ENCODE assay signal across 9 cellular contexts in genomic region chr15:75693501-75694240, GRCh38. TPM values are rescaled to one million over a fixed set of nuclear protein-coding genes. Genes with fewer than 3 reads are reported as not detected.
A peak's percentile ranks its signal among the peaks of the same experiment; 100 is the strongest.
DNase-seq lines count a peak whose midpoint lies in the region; ATAC-seq and TF ChIP-seq lines count a peak whose summit lies in the region.
"Had no signal": no experiment of that assay in that cellular context is flagged by ENCODE, and none has a peak within 500 bp of the region (broad histone marks: within the 10 kb centered on the region; RNA-seq: fewer than 3 reads in every experiment).

No MANE protein-coding gene starts in this region.

- H2AFZ ChIP-seq in trophoblast cell (ENCODE audit: insufficient read depth, low read length, poor library complexity): no peak overlapping the region

- no peak overlapping the region for H3K9ac ChIP-seq in trophoblast cell (ENCODE audit: low read length)

- no peaks in the 10 kb centered on the region for H3K36me3 ChIP-seq in trophoblast cell (ENCODE audit: control insufficient read depth in 1 of 2, insufficient read depth in 2 of 2, low read length in 2 of 2)

- peaks cover 26 to 33% of the 10 kb centered on the region in 2 experiments for H3K4me1 ChIP-seq in trophoblast cell (ENCODE audit: control insufficient read depth in 1 of 2, insufficient read depth in 2 of 2, low read length in 2 of 2)

- peak overlapping the region; percentile 53 for H4K91ac ChIP-seq in trophoblast cell (ENCODE audit: low read depth, low read length)

- TF ChIP-seq CTCF in GM10266 (IDR thresholded peaks at IDR 0.05; ENCODE audit: control insufficient read depth, insufficient read depth, low read depth, missing control alignments) (no peak), omental fat pad (IDR thresholded peaks at IDR 0.05) (no peak)

- H3K23ac ChIP-seq in trophoblast cell (ENCODE audit: low read length): no peak overlapping the region

- H3K9me3 ChIP-seq in trophoblast cell (ENCODE audit: insufficient read depth, low read depth, low read length): no peaks in the 10 kb centered on the region

- H3K27ac ChIP-seq in trophoblast cell (ENCODE audit: low read depth, low read length): no peak overlapping the region

- peak overlapping the region; percentile 24 for H3K14ac ChIP-seq in trophoblast cell (ENCODE audit: low read length)

- ATAC-seq in omental fat pad (ENCODE audit: low FRiP score) (no peak), HG02885 (IDR thresholded peaks at IDR 0.05; ENCODE audit: poor library complexity, unreplicated experiment) (no peak)

- H2BK5ac ChIP-seq in trophoblast cell (ENCODE audit: low read depth, low read length, poor library complexity): no peak overlapping the region

- H3K27me3 ChIP-seq in trophoblast cell (ENCODE audit: insufficient read depth, low read length): no peaks in the 10 kb centered on the region

- H4K12ac ChIP-seq in trophoblast cell (ENCODE audit: low read depth, low read length): no peak overlapping the region

- peak overlapping the region; percentile 27 for H2BK120ac ChIP-seq in trophoblast cell (ENCODE audit: insufficient read depth, low read length, poor library complexity)

- peak overlapping the region; percentile 55 for H3K18ac ChIP-seq in trophoblast cell (ENCODE audit: low read length)

- peaks cover 3% of the 10 kb centered on the region for H3K79me2 ChIP-seq in trophoblast cell (ENCODE audit: control insufficient read depth, insufficient read depth, low read length, poor library complexity)

- H3K4ac ChIP-seq in trophoblast cell (ENCODE audit: low read depth, low read length): no peak overlapping the region

- peak overlapping the region; percentile 14 for H2AK5ac ChIP-seq in trophoblast cell (ENCODE audit: low read length)

- H3K4me2 ChIP-seq in trophoblast cell (ENCODE audit: low read length): no peak overlapping the region

- H4K8ac ChIP-seq in trophoblast cell (ENCODE audit: low read depth, low read length): peak overlapping the region; percentile 37

- H3K79me1 ChIP-seq in trophoblast cell (ENCODE audit: low read length): peaks cover 16% of the 10 kb centered on the region

- no peak overlapping the region for H3K4me3 ChIP-seq in trophoblast cell (ENCODE audit: low read depth, low read length)

- WGBS in trophoblast cell (ENCODE audit: extremely low coverage, insufficient coverage, insufficient read length): no CpG with 5 or more reads among the region's 14 CpGs

- peak overlapping the region; percentile 72 for H2BK12ac ChIP-seq in trophoblast cell (ENCODE audit: low read length)

- DNase-seq in ELF-1 (ENCODE audit: low read depth, low spot score) (peak; percentile 41), RPMI8226 (peak; percentile 44), epidermal melanocyte (ENCODE audit: insufficient read length, low spot score) (peak; percentile 71), trophoblast cell (no peak), GM10266 (ENCODE audit: extremely low spot score) (no peak), omental fat pad (ENCODE audit: low spot score) (no peak), NCI-H1092 treated with DMSO at 0.1 percent for 48 hours (lab: John Stamatoyannopoulos, UW) (no peak)
- DNase-seq: NCI-H1417 treated with DMSO at 0.1 percent for 48 hours had no signal

RNA-seq across cellular contexts. Expression of gene CSPG4, which starts 19.0 kb away (rescaled TPM):
- 1.1 and 1.3 TPM in 2 replicates for polyA plus RNA-seq in trophoblast cell (2013)
- total RNA-seq in omental fat pad: 100 to 1,000 TPM in 1 of 4 donors, 10 to 100 TPM in 3; 29.9 to 144 (median 49.7) TPM

RNA-seq across cellular contexts. Expression of gene SNX33, which starts 46.0 kb away (rescaled TPM):
- polyA plus RNA-seq in trophoblast cell (2013): 11.9 and 12.6 TPM in 2 replicates
- total RNA-seq in omental fat pad: 10 to 100 TPM; 19.9 to 43.8 (median 32.5) TPM

RNA-seq across cellular contexts. Expression of gene IMP3, which starts 53.6 kb away (rescaled TPM):
- 41.5 and 44.6 TPM in 2 replicates for polyA plus RNA-seq in trophoblast cell (2013)
- 100 to 1,000 TPM; 162 to 194 (median 170) TPM for total RNA-seq in omental fat pad

Comparison
In these comparisons a context has a peak if more than half of its experiments do, and no peak if none do; other contexts are left out.
1. DNase-seq: peak in ELF-1 (single experiment), RPMI8226 (single experiment) and epidermal melanocyte (single experiment); none in trophoblast cell (0 of 2), GM10266 (single experiment), omental fat pad (single experiment) and NCI-H1092 treated with DMSO at 0.1 percent for 48 hours (single experiment).